ENCODE assay signal across 1 cellular context in the genomic region with DNA sequence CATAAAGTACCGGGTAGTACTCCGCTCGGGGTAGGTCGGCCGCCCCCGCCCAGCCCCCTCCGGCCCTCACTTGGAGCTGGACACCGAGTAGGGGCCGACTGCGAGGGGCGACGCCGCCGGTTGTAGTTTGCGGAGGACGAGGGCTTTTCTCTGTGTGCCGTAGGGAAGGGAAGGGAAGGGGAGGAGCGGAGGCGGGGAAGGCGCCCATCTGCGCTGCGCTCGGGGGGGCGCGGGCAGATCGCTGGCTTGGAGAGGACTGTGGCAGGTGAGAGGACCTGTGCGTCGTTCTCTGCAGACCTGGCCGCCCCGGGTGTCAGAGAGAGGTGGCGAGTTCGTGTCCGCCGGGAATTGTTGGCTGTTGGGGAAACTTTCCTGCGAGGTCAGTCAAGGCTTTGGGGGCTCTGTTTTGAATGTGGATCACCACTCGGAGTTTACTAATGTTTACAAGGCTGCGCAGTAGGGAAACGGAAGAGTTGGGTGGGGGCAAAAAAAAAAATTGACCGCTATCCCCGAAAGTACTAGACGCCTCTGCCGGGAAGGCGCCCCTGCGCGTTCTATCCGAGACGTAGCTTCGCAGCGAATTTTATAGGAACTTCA.
TF ChIP-seq lines count a peak whose summit lies in the region.

No MANE protein-coding gene starts in this region.

TF ChIP-seq in HepG2, 621 proteins besides CTCF, POLR2A, EP300 and RAD21 (continued from another document):
- TF ChIP-seq, protein P1, sequence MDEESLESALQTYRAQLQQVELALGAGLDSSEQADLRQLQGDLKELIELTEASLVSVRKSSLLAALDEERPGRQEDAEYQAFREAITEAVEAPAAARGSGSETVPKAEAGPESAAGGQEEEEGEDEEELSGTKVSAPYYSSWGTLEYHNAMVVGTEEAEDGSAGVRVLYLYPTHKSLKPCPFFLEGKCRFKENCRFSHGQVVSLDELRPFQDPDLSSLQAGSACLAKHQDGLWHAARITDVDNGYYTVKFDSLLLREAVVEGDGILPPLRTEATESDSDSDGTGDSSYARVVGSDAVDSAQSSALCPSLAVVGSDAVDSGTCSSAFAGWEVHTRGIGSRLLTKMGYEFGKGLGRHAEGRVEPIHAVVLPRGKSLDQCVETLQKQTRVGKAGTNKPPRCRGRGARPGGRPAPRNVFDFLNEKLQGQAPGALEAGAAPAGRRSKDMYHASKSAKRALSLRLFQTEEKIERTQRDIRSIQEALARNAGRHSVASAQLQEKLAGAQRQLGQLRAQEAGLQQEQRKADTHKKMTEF (CRISPR knock-in tag; IDR thresholded peaks at IDR 0.05) = peak; percentile 41
- TF ChIP-seq, protein P2, sequence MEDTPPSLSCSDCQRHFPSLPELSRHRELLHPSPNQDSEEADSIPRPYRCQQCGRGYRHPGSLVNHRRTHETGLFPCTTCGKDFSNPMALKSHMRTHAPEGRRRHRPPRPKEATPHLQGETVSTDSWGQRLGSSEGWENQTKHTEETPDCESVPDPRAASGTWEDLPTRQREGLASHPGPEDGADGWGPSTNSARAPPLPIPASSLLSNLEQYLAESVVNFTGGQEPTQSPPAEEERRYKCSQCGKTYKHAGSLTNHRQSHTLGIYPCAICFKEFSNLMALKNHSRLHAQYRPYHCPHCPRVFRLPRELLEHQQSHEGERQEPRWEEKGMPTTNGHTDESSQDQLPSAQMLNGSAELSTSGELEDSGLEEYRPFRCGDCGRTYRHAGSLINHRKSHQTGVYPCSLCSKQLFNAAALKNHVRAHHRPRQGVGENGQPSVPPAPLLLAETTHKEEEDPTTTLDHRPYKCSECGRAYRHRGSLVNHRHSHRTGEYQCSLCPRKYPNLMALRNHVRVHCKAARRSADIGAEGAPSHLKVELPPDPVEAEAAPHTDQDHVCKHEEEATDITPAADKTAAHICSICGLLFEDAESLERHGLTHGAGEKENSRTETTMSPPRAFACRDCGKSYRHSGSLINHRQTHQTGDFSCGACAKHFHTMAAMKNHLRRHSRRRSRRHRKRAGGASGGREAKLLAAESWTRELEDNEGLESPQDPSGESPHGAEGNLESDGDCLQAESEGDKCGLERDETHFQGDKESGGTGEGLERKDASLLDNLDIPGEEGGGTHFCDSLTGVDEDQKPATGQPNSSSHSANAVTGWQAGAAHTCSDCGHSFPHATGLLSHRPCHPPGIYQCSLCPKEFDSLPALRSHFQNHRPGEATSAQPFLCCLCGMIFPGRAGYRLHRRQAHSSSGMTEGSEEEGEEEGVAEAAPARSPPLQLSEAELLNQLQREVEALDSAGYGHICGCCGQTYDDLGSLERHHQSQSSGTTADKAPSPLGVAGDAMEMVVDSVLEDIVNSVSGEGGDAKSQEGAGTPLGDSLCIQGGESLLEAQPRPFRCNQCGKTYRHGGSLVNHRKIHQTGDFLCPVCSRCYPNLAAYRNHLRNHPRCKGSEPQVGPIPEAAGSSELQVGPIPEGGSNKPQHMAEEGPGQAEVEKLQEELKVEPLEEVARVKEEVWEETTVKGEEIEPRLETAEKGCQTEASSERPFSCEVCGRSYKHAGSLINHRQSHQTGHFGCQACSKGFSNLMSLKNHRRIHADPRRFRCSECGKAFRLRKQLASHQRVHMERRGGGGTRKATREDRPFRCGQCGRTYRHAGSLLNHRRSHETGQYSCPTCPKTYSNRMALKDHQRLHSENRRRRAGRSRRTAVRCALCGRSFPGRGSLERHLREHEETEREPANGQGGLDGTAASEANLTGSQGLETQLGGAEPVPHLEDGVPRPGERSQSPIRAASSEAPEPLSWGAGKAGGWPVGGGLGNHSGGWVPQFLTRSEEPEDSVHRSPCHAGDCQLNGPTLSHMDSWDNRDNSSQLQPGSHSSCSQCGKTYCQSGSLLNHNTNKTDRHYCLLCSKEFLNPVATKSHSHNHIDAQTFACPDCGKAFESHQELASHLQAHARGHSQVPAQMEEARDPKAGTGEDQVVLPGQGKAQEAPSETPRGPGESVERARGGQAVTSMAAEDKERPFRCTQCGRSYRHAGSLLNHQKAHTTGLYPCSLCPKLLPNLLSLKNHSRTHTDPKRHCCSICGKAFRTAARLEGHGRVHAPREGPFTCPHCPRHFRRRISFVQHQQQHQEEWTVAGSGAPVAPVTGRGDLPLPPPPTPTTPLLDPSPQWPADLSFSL (CRISPR knock-in tag; IDR thresholded peaks at IDR 0.05) = no peak
- TF ChIP-seq ZNF484 (CRISPR knock-in tag; IDR thresholded peaks at IDR 0.05; ENCODE audit: borderline replicate concordance, low read depth) = no peak
